Comparison of ENCODE assay signal across 16 cellular contexts in genomic region chr3:113264741-113265140, GRCh38. TPM values are rescaled to one million over a fixed set of nuclear protein-coding genes. Genes with fewer than 3 reads are reported as not detected.
DNase-seq lines count a peak whose midpoint lies in the region; ATAC-seq and TF ChIP-seq lines count a peak whose summit lies in the region.
"Had no signal": no experiment of that assay in that cellular context is flagged by ENCODE, and none has a peak within 500 bp of the region (broad histone marks: within the 10 kb centered on the region; RNA-seq: fewer than 3 reads in every experiment).

No MANE protein-coding gene starts in this region.

- H3K9me3 Mint-ChIP-seq in osteocyte (ENCODE audit: unreplicated experiment): no peaks in the 10 kb centered on the region
- H3K9me3 Mint-ChIP-seq: natural killer cell treated with Interleukin-12 subunit alpha and Interleukin-12 subunit beta and Interleukin-15 and Interleukin-18, amount 100 ng/mL, for 72 hours had no signal

- DNase-seq in DMS 273 (lab: John Stamatoyannopoulos, UW; ENCODE audit: unreplicated experiment): peak; percentile 90
- peak; percentile 18 for DNase-seq in NCI-H69 (lab: John Stamatoyannopoulos, UW)
- peak; percentile 23 to 47 for DNase-seq in hippocampal formation (lab: John Stamatoyannopoulos, UW)
- DNase-seq in occipital lobe (lab: John Stamatoyannopoulos, UW): peak; percentile 22
- DNase-seq in H4 (ENCODE audit: low spot score): no peak
- DNase-seq in osteocyte (ENCODE audit: extremely low spot score, unreplicated experiment): no peak
- no peak for DNase-seq in mucosa of descending colon
- DNase-seq: activated effector memory CD4-positive, alpha-beta T cell treated with Interleukin-2 at 50 U/mL for 16 hours; effector CD4-positive, alpha-beta T cell; foreskin keratinocyte; left cardiac atrium; NCI-H1436; NK-92 treated with Interleukin-12 subunit alpha and Interleukin-12 subunit beta, amount 100 ng/mL, for 24 hours; transverse colon had no signal

- no peak overlapping the region for H3K27ac Mint-ChIP-seq in osteocyte (ENCODE audit: unreplicated experiment)
- H3K27ac Mint-ChIP-seq: natural killer cell treated with Interleukin-12 subunit alpha and Interleukin-12 subunit beta and Interleukin-15 and Interleukin-18, amount 100 ng/mL, for 72 hours had no signal

- intact Hi-C loops in mucosa of descending colon (cut with DNase I, micrococcal nuclease): no loop called here

- H3K4me1 Mint-ChIP-seq in osteocyte (ENCODE audit: unreplicated experiment): peaks cover 11% of the 10 kb centered on the region

- no peaks in the 10 kb centered on the region for H3K4me1 ChIP-seq in mucosa of descending colon (ENCODE audit: low read depth)

- H3K27me3 Mint-ChIP-seq in osteocyte (ENCODE audit: unreplicated experiment): no peaks in the 10 kb centered on the region

- TF ChIP-seq CTCF in osteocyte (IDR thresholded peaks at IDR 0.05) (no peak), mucosa of descending colon (IDR thresholded peaks at IDR 0.05) (no peak)

- H3K9me3 ChIP-seq in mucosa of descending colon: no peaks in the 10 kb centered on the region
- H3K9me3 ChIP-seq: transverse colon had no signal

- H3K4me3 Mint-ChIP-seq in osteocyte (ENCODE audit: unreplicated experiment): no peak overlapping the region
- H3K4me3 Mint-ChIP-seq: natural killer cell treated with Interleukin-12 subunit alpha and Interleukin-12 subunit beta and Interleukin-15 and Interleukin-18, amount 100 ng/mL, for 72 hours had no signal

- no peaks in the 10 kb centered on the region for H3K36me3 ChIP-seq in mucosa of descending colon (ENCODE audit: low read depth)
- H3K36me3 ChIP-seq: transverse colon had no signal

- no peak overlapping the region for H3K4me3 ChIP-seq in mucosa of descending colon
- H3K4me3 ChIP-seq: transverse colon had no signal

- H3K36me3 Mint-ChIP-seq in osteocyte (ENCODE audit: unreplicated experiment): peaks cover 30% of the 10 kb centered on the region
- H3K36me3 Mint-ChIP-seq: natural killer cell treated with Interleukin-12 subunit alpha and Interleukin-12 subunit beta and Interleukin-15 and Interleukin-18, amount 100 ng/mL, for 72 hours had no signal

- ATAC-seq in HG02885 (IDR thresholded peaks at IDR 0.05; ENCODE audit: poor library complexity, unreplicated experiment) (no peak), mucosa of descending colon (no peak)
- ATAC-seq: foreskin keratinocyte; left cardiac atrium; natural killer cell treated with Interleukin-12 subunit alpha and Interleukin-12 subunit beta and Interleukin-15 and Interleukin-18, amount 100 ng/mL, for 72 hours had no signal

RNA-seq across cellular contexts. Expression of gene BOC, which starts 53.4 kb away (rescaled TPM):
- total RNA-seq in occipital lobe: 11.2 TPM
- 3.7 and 8.0 TPM in 2 replicates for total RNA-seq in H4 (2014; rRNA removed; shearing (Covaris generic))
- total RNA-seq in osteocyte: 17.9 and 22.4 TPM in 2 replicates
- total RNA-seq in mucosa of descending colon: 10 to 100 TPM in 2 of 3 donors, 1 to 10 TPM in 1; 4.9 to 70.9 (median 12.1) TPM

Comparison
In these comparisons a context has a peak if more than half of its experiments do, and no peak if none do; other contexts are left out.
1. DNase-seq: peak in DMS 273 (single experiment), NCI-H69 (single experiment), hippocampal formation (2 of 2) and occipital lobe (single experiment); none in H4 (single experiment), osteocyte (single experiment) and mucosa of descending colon (0 of 3).